In the genomic region with DNA sequence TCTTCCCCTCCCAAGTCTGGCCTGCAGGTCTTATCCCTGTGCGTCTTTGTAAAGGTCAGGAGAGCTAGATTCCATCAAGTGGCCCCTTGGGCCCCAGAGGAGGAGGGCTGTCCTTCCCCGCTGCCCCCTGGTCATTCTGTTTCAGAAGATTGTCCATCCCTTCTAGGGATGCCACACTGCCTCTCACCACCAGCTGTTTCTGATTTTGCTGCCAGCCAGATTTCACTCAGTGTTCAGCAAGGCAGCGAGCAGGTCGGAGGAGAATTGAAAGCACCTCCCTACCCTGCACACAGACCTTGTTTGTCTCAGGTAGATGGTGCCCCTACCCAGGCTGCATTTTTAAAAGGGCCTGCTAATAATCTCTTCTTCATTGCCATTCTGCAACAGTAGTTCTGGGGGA, we compare ENCODE assay signal across 28 cellular contexts.
"Had no signal": no experiment of that assay in that cellular context is flagged by ENCODE, and none has a peak within 500 bp of the region (broad histone marks: within the 10 kb centered on the region; RNA-seq: fewer than 3 reads in every experiment).

No MANE protein-coding gene starts in this region.

- H3K27me3 ChIP-seq: brain microvascular endothelial cell, SJCRH30 had no signal

- H3K4me1 ChIP-seq: SJCRH30 had no signal

- DNase-seq: activated CD4-positive, alpha-beta T cell treated with anti-CD3 and anti-CD28 coated beads for 36 hours; activated CD4-positive, alpha-beta T cell treated with anti-CD3 and anti-CD28 coated beads, Interleukin-2, amount 10 ng/mL, durations not matched to agents 7 days and 5 days; activated CD4-positive, alpha-beta T cell treated with anti-CD3 and anti-CD28 coated beads, Interleukin-2, amount 50 U/mL, for 48 hours; activated CD8-positive, alpha-beta T cell treated with anti-CD3 and anti-CD28 coated beads, Interleukin-2, amount 10 ng/mL, durations not matched to agents 7 days and 5 days; activated gamma-delta T cell treated with Interleukin-2 at 50 U/mL for 16 hours; activated naive CD4-positive, alpha-beta T cell treated with anti-CD3 and anti-CD28 coated beads for 36 hours; activated T-cell treated with anti-CD3 and anti-CD28 coated beads, Interleukin-2, amount 50 U/mL, for 24 hours; anterior cingulate cortex; Karpas-422; NCI-H1048; NCI-H1105 treated with DMSO at 0.1 percent for 48 hours; NCI-H1436; NCI-H1694; NCI-H1930; NCI-H2081 treated with DMSO at 0.1 percent for 48 hours; NCI-H226; NCI-H446 treated with DMSO at 0.1 percent for 48 hours; NCI-H524; SHP77; SJCRH30; T-cell; T-helper 17 cell had no signal

- ATAC-seq: activated CD4-positive, alpha-beta T cell treated with anti-CD3 and anti-CD28 coated beads for 36 hours; activated CD4-positive, CD25-positive, alpha-beta regulatory T cell treated with anti-CD3 and anti-CD28 coated beads, Interleukin-2, amount 50 U/mL, for 24 hours; activated CD8-positive, alpha-beta T cell treated with anti-CD3 and anti-CD28 coated beads, Interleukin-2, amount 10 ng/mL, durations not matched to agents 7 days and 5 days; activated naive CD4-positive, alpha-beta T cell treated with anti-CD3 and anti-CD28 coated beads, Interleukin-2, amount 50 U/mL, for 72 hours; Panc1; T-cell; T-helper 17 cell; WTC11 had no signal

- H3K4me3 ChIP-seq: SJCRH30, SK-N-MC had no signal

- H3K9me3 ChIP-seq: SJCRH30 had no signal

- H3K27ac ChIP-seq: brain microvascular endothelial cell, SJCRH30, SK-N-MC had no signal
